Comparison of ENCODE assay signal across 1 cellular context in the genomic region with DNA sequence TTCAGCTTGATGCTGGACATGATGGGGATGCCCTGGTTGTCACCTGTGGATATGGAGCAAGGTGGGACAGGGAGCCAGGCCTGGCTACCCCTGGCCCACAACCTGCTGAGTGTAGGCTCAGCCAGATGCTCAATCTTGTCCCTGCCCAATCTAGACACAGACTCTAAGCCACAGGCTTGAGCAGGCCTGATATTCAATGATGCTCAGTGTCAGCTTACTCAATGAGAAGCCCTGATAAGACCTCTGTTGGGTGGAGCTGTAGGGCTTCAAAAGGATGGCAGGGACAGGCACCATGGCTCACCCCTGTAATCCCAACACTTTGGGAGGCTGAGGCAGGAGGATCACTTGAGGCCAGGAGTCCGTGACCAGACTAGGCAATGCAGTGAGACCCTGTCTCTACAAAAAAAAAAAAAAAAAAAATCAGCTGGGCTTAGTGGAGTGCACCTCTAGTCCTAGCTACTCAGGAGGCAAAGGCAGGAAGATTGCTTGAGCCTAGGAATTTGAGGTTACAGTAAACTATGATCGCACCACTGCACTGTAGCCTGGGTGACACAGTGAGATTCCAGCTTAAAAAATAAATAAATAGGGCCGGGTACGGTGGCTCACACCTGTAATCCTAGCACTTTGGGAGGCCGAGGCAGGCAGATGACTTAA.
TF ChIP-seq lines count a peak whose summit lies in the region.

No MANE protein-coding gene starts in this region.

TF ChIP-seq in HepG2, 621 proteins besides CTCF, POLR2A, EP300 and RAD21 (continued from another document):
- TF ChIP-seq, protein P1, sequence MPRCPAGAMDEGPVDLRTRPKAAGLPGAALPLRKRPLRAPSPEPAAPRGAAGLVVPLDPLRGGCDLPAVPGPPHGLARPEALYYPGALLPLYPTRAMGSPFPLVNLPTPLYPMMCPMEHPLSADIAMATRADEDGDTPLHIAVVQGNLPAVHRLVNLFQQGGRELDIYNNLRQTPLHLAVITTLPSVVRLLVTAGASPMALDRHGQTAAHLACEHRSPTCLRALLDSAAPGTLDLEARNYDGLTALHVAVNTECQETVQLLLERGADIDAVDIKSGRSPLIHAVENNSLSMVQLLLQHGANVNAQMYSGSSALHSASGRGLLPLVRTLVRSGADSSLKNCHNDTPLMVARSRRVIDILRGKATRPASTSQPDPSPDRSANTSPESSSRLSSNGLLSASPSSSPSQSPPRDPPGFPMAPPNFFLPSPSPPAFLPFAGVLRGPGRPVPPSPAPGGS (CRISPR knock-in tag; IDR thresholded peaks at IDR 0.05), result no peak
- TF ChIP-seq REPIN1 (CRISPR knock-in tag; IDR thresholded peaks at IDR 0.05; ENCODE audit: borderline replicate concordance, low read depth) (peak; percentile 11; the same call in 1 of the 2 replicates), SAFB2 (CRISPR knock-in tag; IDR thresholded peaks at IDR 0.05; ENCODE audit: borderline replicate concordance, low read depth) (peak; percentile 17; the same call in 1 of the 2 replicates), ZNF460 (CRISPR knock-in tag; IDR thresholded peaks at IDR 0.05; ENCODE audit: borderline replicate concordance) (peak; percentile 31; the same call in 1 of the 2 replicates), GZF1 (CRISPR knock-in tag; IDR thresholded peaks at IDR 0.05) (0 out of 2 replicates have a peak, but pooled peaks have one; percentile 22)
- TF ChIP-seq, protein P2, sequence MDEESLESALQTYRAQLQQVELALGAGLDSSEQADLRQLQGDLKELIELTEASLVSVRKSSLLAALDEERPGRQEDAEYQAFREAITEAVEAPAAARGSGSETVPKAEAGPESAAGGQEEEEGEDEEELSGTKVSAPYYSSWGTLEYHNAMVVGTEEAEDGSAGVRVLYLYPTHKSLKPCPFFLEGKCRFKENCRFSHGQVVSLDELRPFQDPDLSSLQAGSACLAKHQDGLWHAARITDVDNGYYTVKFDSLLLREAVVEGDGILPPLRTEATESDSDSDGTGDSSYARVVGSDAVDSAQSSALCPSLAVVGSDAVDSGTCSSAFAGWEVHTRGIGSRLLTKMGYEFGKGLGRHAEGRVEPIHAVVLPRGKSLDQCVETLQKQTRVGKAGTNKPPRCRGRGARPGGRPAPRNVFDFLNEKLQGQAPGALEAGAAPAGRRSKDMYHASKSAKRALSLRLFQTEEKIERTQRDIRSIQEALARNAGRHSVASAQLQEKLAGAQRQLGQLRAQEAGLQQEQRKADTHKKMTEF (CRISPR knock-in tag; IDR thresholded peaks at IDR 0.05), result 0 out of 2 replicates have a peak, but pooled peaks have one; percentile 4
